10 cellular contexts compared by ENCODE assay signal in the genomic region with DNA sequence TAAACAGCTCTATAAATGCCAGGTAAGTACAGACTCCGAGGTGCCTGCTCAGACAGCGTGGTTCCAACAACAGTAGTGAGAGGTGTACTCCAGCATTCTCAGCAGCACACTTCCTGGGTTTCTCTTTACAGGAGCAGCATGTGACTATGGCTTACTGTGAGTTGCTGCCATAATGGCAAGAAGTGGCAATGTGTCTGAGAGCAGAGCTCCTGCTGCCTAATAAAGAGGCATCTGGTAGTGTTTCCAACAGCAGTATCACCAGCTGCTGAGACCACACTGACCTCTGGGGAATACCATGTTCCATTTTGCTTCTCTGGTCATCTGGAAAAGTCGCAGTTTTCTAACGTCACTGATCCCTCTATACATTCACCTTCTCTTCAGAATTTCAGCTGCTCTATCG.
DNase-seq lines count a peak whose midpoint lies in the region; ATAC-seq, FAIRE-seq and TF ChIP-seq lines count a peak whose summit lies in the region.
"Had no signal": no experiment of that assay in that cellular context is flagged by ENCODE, and none has a peak within 500 bp of the region (broad histone marks: within the 10 kb centered on the region; RNA-seq: fewer than 3 reads in every experiment).

No MANE protein-coding gene starts in this region.

- H3K36me3 ChIP-seq in stomach: no peaks in the 10 kb centered on the region
- no peaks in the 10 kb centered on the region for H3K36me3 ChIP-seq in brain microvascular endothelial cell (replicated peaks)
- H3K36me3 ChIP-seq: tibial nerve had no signal

- H3K4me1 Mint-ChIP-seq in activated CD4-positive, alpha-beta memory T cell treated with anti-CD3 and anti-CD28 coated beads for 36 hours (ENCODE audit: low read depth): no peaks in the 10 kb centered on the region
- H3K4me1 Mint-ChIP-seq: central memory CD8-positive, alpha-beta T cell had no signal

- FAIRE-seq in frontal cortex (lab: Jason Lieb, UNC): no peak

- H3K4me1 ChIP-seq in stomach: no peaks in the 10 kb centered on the region
- H3K4me1 ChIP-seq: tibial nerve had no signal

- ATAC-seq in GM18867 (IDR thresholded peaks at IDR 0.05; ENCODE audit: unreplicated experiment): peak; percentile 39
- ATAC-seq in HG03280 (IDR thresholded peaks at IDR 0.05; ENCODE audit: unreplicated experiment): peak; percentile 49

- no peak for TF ChIP-seq EP300 in stomach (IDR thresholded peaks at IDR 0.05)

- CTCF ChIA-PET in activated CD4-positive, alpha-beta memory T cell treated with anti-CD3 and anti-CD28 coated beads for 36 hours (lab: Charles Lee): no interaction called here

- H3K4me3 ChIP-seq in stomach: no peak overlapping the region
- H3K4me3 ChIP-seq in brain microvascular endothelial cell (ENCODE audit: low read depth, low read length): no peak overlapping the region
- H3K4me3 ChIP-seq: tibial nerve had no signal

- POLR2A ChIA-PET in activated CD4-positive, alpha-beta memory T cell treated with anti-CD3 and anti-CD28 coated beads for 36 hours (lab: Charles Lee): no interaction called here

- no peaks in the 10 kb centered on the region for H3K9me3 Mint-ChIP-seq in activated CD4-positive, alpha-beta memory T cell treated with anti-CD3 and anti-CD28 coated beads for 36 hours

- no peaks in the 10 kb centered on the region for H3K36me3 Mint-ChIP-seq in activated CD4-positive, alpha-beta memory T cell treated with anti-CD3 and anti-CD28 coated beads for 36 hours

- H3K4me3 Mint-ChIP-seq in activated CD4-positive, alpha-beta memory T cell treated with anti-CD3 and anti-CD28 coated beads for 36 hours: no peak overlapping the region
- H3K4me3 Mint-ChIP-seq: central memory CD8-positive, alpha-beta T cell had no signal

- intact Hi-C loops in stomach (cut with DNase I; ENCODE audit: low total_unique reads): no loop called here
- intact Hi-C loops in activated CD4-positive, alpha-beta memory T cell treated with anti-CD3 and anti-CD28 coated beads for 36 hours (cut with micrococcal nuclease): no loop called here

- no peak for TF ChIP-seq POLR2A in stomach (IDR thresholded peaks at IDR 0.05)

- H3K27me3 ChIP-seq in stomach: no peaks in the 10 kb centered on the region
- H3K27me3 ChIP-seq in brain microvascular endothelial cell (replicated peaks): no peaks in the 10 kb centered on the region
- H3K27me3 ChIP-seq: tibial nerve had no signal

- H3K27ac ChIP-seq in stomach: no peak overlapping the region
- H3K27ac ChIP-seq in brain microvascular endothelial cell: no peak overlapping the region
- H3K27ac ChIP-seq: tibial nerve had no signal

- 58 to 75% (median 65%) methylated on average over 5 of the region's 5 CpGs for WGBS in stomach, 5 donors

- no peaks in the 10 kb centered on the region for H3K27me3 Mint-ChIP-seq in activated CD4-positive, alpha-beta memory T cell treated with anti-CD3 and anti-CD28 coated beads for 36 hours
- H3K27me3 Mint-ChIP-seq: central memory CD8-positive, alpha-beta T cell had no signal

- no peaks in the 10 kb centered on the region for H3K9me3 ChIP-seq in stomach
- H3K9me3 ChIP-seq: tibial nerve had no signal

- TF ChIP-seq CTCF in stomach (IDR thresholded peaks at IDR 0.05): no peak
- TF ChIP-seq CTCF in brain microvascular endothelial cell (IDR thresholded peaks at IDR 0.05; ENCODE audit: low read depth, low read length, missing control alignments): no peak

- in situ Hi-C loops in brain microvascular endothelial cell (cut with HindIII; ENCODE audit: low pct_ligation_motif_present, low sequenced_read_pairs): no loop called here

- peak; percentile 74 for DNase-seq in NCI-H524 treated with DMSO at 0.1 percent for 48 hours (lab: John Stamatoyannopoulos, UW)
- peak; percentile 15 for DNase-seq in iPS DF 19.7 (ENCODE audit: low read depth, low spot score)
- no peak for DNase-seq in stomach
- no peak for DNase-seq in activated CD4-positive, alpha-beta memory T cell treated with anti-CD3 and anti-CD28 coated beads for 36 hours
- DNase-seq in brain microvascular endothelial cell: no peak
- no peak for DNase-seq in frontal cortex (ENCODE audit: low spot score in 2 of 2)

- no peak overlapping the region for H3K27ac Mint-ChIP-seq in activated CD4-positive, alpha-beta memory T cell treated with anti-CD3 and anti-CD28 coated beads for 36 hours

Comparison
In these comparisons a context has a peak if more than half of its experiments do, and no peak if none do; other contexts are left out.
1. DNase-seq: peak in NCI-H524 treated with DMSO at 0.1 percent for 48 hours (single experiment) and iPS DF 19.7 (single experiment); none in stomach (single experiment), activated CD4-positive, alpha-beta memory T cell treated with anti-CD3 and anti-CD28 coated beads for 36 hours (single experiment), brain microvascular endothelial cell (single experiment) and frontal cortex (0 of 2).